Comparison of ENCODE assay signal across 25 cellular contexts in the genomic region with DNA sequence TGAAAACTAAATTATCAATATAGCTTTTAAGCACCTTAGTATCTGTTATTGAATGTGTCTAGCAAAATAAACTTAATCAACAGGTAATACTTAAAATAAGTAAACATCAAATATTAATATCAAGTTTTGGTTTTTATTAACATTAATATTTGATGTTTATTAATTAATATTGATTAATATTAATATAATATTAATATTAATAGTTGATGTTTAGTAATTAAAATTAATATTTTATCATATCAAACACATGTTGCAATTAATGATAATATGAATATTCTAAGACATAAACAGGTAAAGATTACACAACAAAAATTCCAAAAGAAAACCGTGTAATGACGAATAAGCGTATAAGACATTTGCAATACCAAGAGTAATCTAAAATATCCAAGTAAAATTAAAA.
DNase-seq lines count a peak whose midpoint lies in the region; ATAC-seq, FAIRE-seq and TF ChIP-seq lines count a peak whose summit lies in the region.
"Had no signal": no experiment of that assay in that cellular context is flagged by ENCODE, and none has a peak within 500 bp of the region (broad histone marks: within the 10 kb centered on the region; RNA-seq: fewer than 3 reads in every experiment).

No MANE protein-coding gene starts in this region.

- DNase-seq in kidney (no peak), T1000 (lab: John Stamatoyannopoulos, UW) (no peak), occipital lobe (lab: John Stamatoyannopoulos, UW) (no peak), HCEC 1CT (no peak)
- DNase-seq: ACHN; AML-193; BE2C; CD4-positive, alpha-beta T cell; CD8-positive, alpha-beta memory T cell; DMS 273 treated with DMSO at 0.1 percent for 48 hours; DMS79; EL; GF-D8; H9; HFFc6 had no signal

- FAIRE-seq in A204.1 (lab: Jason Lieb, UNC) = peak; percentile 89
- peak; percentile 90 for FAIRE-seq in TTC549 (lab: Jason Lieb, UNC)
- FAIRE-seq in endometrium (lab: Jason Lieb, UNC) = peak; percentile 83
- peak; percentile 94 for FAIRE-seq in kidney (lab: Jason Lieb, UNC)
- FAIRE-seq: A549, GM12891, GM18507 had no signal

- no peak overlapping the region for H3K9ac ChIP-seq in kidney (ENCODE audit: low read length in 2 of 2)
- H3K9ac ChIP-seq: BLaER1 treated with 17β-estradiol and CSF1 and Interleukin-3, amounts not matched to agents 10 nM and 100 nM had no signal

- no peaks in the 10 kb centered on the region for H3K9me3 ChIP-seq in kidney (ENCODE audit: control insufficient read depth in 1 of 2, low read length in 2 of 2)
- H3K9me3 ChIP-seq: A549; BE2C; BLaER1 treated with 17β-estradiol and CSF1 and Interleukin-3, amounts not matched to agents 10 nM and 100 nM had no signal

- no peak overlapping the region for H3K4me3 ChIP-seq in kidney (ENCODE audit: low read length in 2 of 2)
- H3K4me3 ChIP-seq: A549; BLaER1 treated with 17β-estradiol and CSF1 and Interleukin-3, amounts not matched to agents 10 nM and 100 nM; GM23338 had no signal

- no peaks in the 10 kb centered on the region for H3K36me3 ChIP-seq in kidney (ENCODE audit: control insufficient read depth in 1 of 2, insufficient read depth in 2 of 2, low read length in 2 of 2)
- H3K36me3 ChIP-seq: BE2C; BLaER1 treated with 17β-estradiol and CSF1 and Interleukin-3, amounts not matched to agents 10 nM and 100 nM had no signal

- H3K4me1 ChIP-seq in kidney (ENCODE audit: control insufficient read depth in 1 of 2, insufficient read depth in 1 of 2, low read depth in 1 of 2, low read length in 2 of 2) = no peaks in the 10 kb centered on the region
- H3K4me1 ChIP-seq: A549; BE2C; BLaER1 treated with 17β-estradiol and CSF1 and Interleukin-3, amounts not matched to agents 10 nM and 100 nM had no signal

- intact Hi-C loops in kidney (cut with DNase I) = no loop called here

- no peak overlapping the region for H3K27ac ChIP-seq in kidney (ENCODE audit: low read depth in 2 of 2, low read length in 2 of 2)
- H3K27ac ChIP-seq: 22Rv1; A549; BLaER1 treated with 17β-estradiol and CSF1 and Interleukin-3, amounts not matched to agents 10 nM and 100 nM had no signal

- ATAC-seq in GM19023 (IDR thresholded peaks at IDR 0.05; ENCODE audit: unreplicated experiment) = no peak
- ATAC-seq: A549, GM23338 had no signal

- no peak for TF ChIP-seq CTCF in kidney (IDR thresholded peaks at IDR 0.05; ENCODE audit: borderline replicate concordance, extremely low read depth, insufficient read depth)
